8 cellular contexts compared by ENCODE assay signal in genomic region chr19:16338470-16339360, GRCh38. TPM values are rescaled to one million over a fixed set of nuclear protein-coding genes. Genes with fewer than 3 reads are reported as not detected.
DNase-seq lines count a peak whose midpoint lies in the region; ATAC-seq and TF ChIP-seq lines count a peak whose summit lies in the region.

No MANE protein-coding gene starts in this region.

- peak overlapping the region; percentile 50 for H3K27ac ChIP-seq in CD8-positive, alpha-beta memory T cell (ENCODE audit: low read depth, low read length)
- H3K27ac ChIP-seq in foreskin keratinocyte (no peak overlapping the region), spleen (peak overlapping the region; percentile 4 to 87 (median 69))

- ATAC-seq in foreskin keratinocyte (peak; percentile 63), HG02852 (IDR thresholded peaks at IDR 0.05; ENCODE audit: unreplicated experiment) (no peak)

- H3K4me3 Mint-ChIP-seq in CD8-positive, alpha-beta memory T cell, result peak overlapping the region; percentile 76 to 94 (median 88)

- peaks cover 63 to 70% (median 69%) of the 10 kb centered on the region in 3 donors for H3K4me1 Mint-ChIP-seq in CD8-positive, alpha-beta memory T cell

- intact Hi-C loops in spleen (cut with DNase I; ENCODE audit: low total_unique reads), result no loop called here

- TF ChIP-seq CTCF in foreskin keratinocyte (conservative IDR thresholded peaks at IDR 0.05) (peak; percentile 16), spleen (IDR thresholded peaks at IDR 0.05 in 8 of 11, conservative IDR thresholded peaks at IDR 0.05 in 3 of 11) (peak in 5 of 11 experiments; percentile 9 to 51 (median 39))

- peaks cover 73% of the 10 kb centered on the region for H3K4me1 ChIP-seq in CD8-positive, alpha-beta memory T cell (ENCODE audit: insufficient read depth, low read length)
- peaks cover 10% of the 10 kb centered on the region for H3K4me1 ChIP-seq in foreskin keratinocyte
- peaks cover 46 to 98% (median 61%) of the 10 kb centered on the region in 6 donors for H3K4me1 ChIP-seq in spleen

- H3K36me3 ChIP-seq in CD8-positive, alpha-beta memory T cell (ENCODE audit: insufficient read depth, low read length), result no peaks in the 10 kb centered on the region
- no peaks in the 10 kb centered on the region for H3K36me3 ChIP-seq in spleen

- H3K36me3 Mint-ChIP-seq in CD8-positive, alpha-beta memory T cell, result no peaks in the 10 kb centered on the region

- H3K27ac Mint-ChIP-seq in CD8-positive, alpha-beta memory T cell, result peak overlapping the region; percentile 82 to 99 (median 96)

- H3K4me3 ChIP-seq in CD8-positive, alpha-beta memory T cell (ENCODE audit: low read length), result peak overlapping the region; percentile 59
- H3K4me3 ChIP-seq in spleen, result peak overlapping the region in 5 of 8 donors; percentile 1 to 54 (median 4)

- H3K9me3 Mint-ChIP-seq in CD8-positive, alpha-beta memory T cell, result no peaks in the 10 kb centered on the region

- no peaks in the 10 kb centered on the region for H3K27me3 ChIP-seq in CD8-positive, alpha-beta memory T cell (ENCODE audit: insufficient read depth, low read length, poor library complexity, severe bottlenecking)
- H3K27me3 ChIP-seq in foreskin keratinocyte (no peaks in the 10 kb centered on the region), spleen (replicated peaks in 1 of 7) (no peaks in the 10 kb centered on the region)

- H3K27me3 Mint-ChIP-seq in CD8-positive, alpha-beta memory T cell, result no peaks in the 10 kb centered on the region

- no peaks in the 10 kb centered on the region for H3K9me3 ChIP-seq in CD8-positive, alpha-beta memory T cell (ENCODE audit: low read length)
- no peaks in the 10 kb centered on the region for H3K9me3 ChIP-seq in spleen

- WGBS in spleen, 5 donors, result 3 to 11% (median 5%) methylated on average over 26 to 30 of the region's 30 CpGs

- peak; percentile 36 to 67 (median 48) for DNase-seq in CD8-positive, alpha-beta memory T cell
- DNase-seq in KBM-7, result peak; percentile 55
- DNase-seq in activated T-cell treated with anti-CD3 and anti-CD28 coated beads for 48 hours (ENCODE audit: low read depth), result peak; percentile 61
- DNase-seq in foreskin keratinocyte, result peak; percentile 23 to 56
- peak; percentile 88 for DNase-seq in spleen
- no peak for DNase-seq in ureter (ENCODE audit: low spot score)
- no peak for DNase-seq in middle frontal gyrus (ENCODE audit: extremely low spot score, low spot score)

- CTCF ChIA-PET in CD8-positive, alpha-beta memory T cell (lab: Charles Lee), result interaction anchor here (0.9 to 22.1 kb wide), 12 partner anchors 9 to 95 kb away, joined by 3 to 403 read pairs (median 4); partner anchors contain the start of gene KLF2

- POLR2A ChIA-PET in CD8-positive, alpha-beta memory T cell (lab: Charles Lee), result interaction anchor here (1.0 to 8.7 kb wide), 13 partner anchors 8 to 44 kb away, joined by 3 to 137 read pairs (median 6); partner anchors contain the start of gene KLF2

- in situ Hi-C loops in KBM-7 (cut with MboI; ENCODE audit: low pct_unique_long_range_greater_than_20kb, low sequenced_read_pairs), result no loop called here

- TF ChIP-seq POLR2A in spleen (IDR thresholded peaks at IDR 0.05), result no peak

RNA-seq across cellular contexts. Expression of gene KLF2, which starts 14.1 kb away (rescaled TPM):
- 10 to 100 TPM; 33.7 to 37.5 TPM for total RNA-seq in CD8-positive, alpha-beta memory T cell
- polyA plus RNA-seq in CD8-positive, alpha-beta memory T cell, result 219 TPM
- total RNA-seq in foreskin keratinocyte, result 0.32 and 0.65 TPM in 2 replicates
- polyA plus RNA-seq in foreskin keratinocyte, result 0.22 and 0.32 TPM in 2 replicates
- total RNA-seq in spleen, result 100 to 1,000 TPM in 6 of 7 donors, 10 to 100 TPM in 1; 86.0 to 179 (median 106) TPM
- 10 to 100 TPM in 2 of 3 donors, 1 to 10 TPM in 1; 9.7 to 27.1 (median 19.5) TPM for polyA plus RNA-seq in spleen
- total RNA-seq in ureter, result 56.1 TPM

Comparison
In these comparisons a context has a peak if more than half of its experiments do, and no peak if none do; other contexts are left out.
1. DNase-seq: peak in CD8-positive, alpha-beta memory T cell (5 of 5), KBM-7 (single experiment), activated T-cell treated with anti-CD3 and anti-CD28 coated beads for 48 hours (single experiment), foreskin keratinocyte (2 of 2) and spleen (single experiment); none in ureter (single experiment) and middle frontal gyrus (single experiment).
2. RNA of gene KLF2, which starts 14.1 kb away (total RNA-seq): 86.0 to 179 TPM in spleen, 56.1 TPM in ureter (single experiment) and 33.7 to 37.5 TPM in CD8-positive, alpha-beta memory T cell; 0.32 to 0.65 TPM in foreskin keratinocyte; every median in the first group is over 10 times any median in the second.